In the genomic region with DNA sequence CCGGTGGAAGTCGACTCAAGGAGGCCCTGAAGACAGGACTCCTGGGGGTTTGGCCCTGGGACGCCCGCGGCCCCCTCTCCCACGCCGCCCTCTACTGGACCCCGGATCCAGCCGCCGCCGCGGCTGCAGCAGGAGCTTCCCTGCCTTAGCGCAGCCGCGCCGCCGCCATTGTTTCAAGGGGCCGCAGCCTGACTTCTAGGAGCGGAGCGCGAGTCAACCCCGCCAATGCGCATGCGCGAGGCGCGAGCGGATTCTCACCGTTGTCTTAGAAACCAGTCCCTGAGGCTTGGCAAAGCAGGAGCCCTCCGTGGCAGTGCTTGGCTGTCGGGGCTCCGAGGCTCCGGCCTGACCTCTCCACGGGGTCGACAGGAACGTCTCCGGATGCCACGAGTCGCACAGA, we compare ENCODE assay signal across 20 cellular contexts.
"Had no signal": no experiment of that assay in that cellular context is flagged by ENCODE, and none has a peak within 500 bp of the region (broad histone marks: within the 10 kb centered on the region; RNA-seq: fewer than 3 reads in every experiment).

No MANE protein-coding gene starts in this region.

- H3K27ac ChIP-seq: SJCRH30 had no signal

- H3K36me3 ChIP-seq: SJCRH30 had no signal

- H3K4me1 ChIP-seq: SJCRH30 had no signal

- H3K27me3 ChIP-seq: SJCRH30 had no signal

- FAIRE-seq: RCC 7860 had no signal

- ATAC-seq: SK-N-SH treated with all-trans-retinoic acid at 6 μM for 48 hours had no signal

- DNase-seq: KBM-7, MV-4-11, NCI-H1048, NCI-H1105, NCI-H1417, NCI-H1436 treated with DMSO at 0.1 percent for 48 hours, NCI-H1694, NCI-H187 treated with DMSO at 0.1 percent for 48 hours, NCI-H2029 treated with DMSO at 0.1 percent for 48 hours, NCI-H226, NCI-H446, NCI-H510A, NCI-H524 treated with DMSO at 0.1 percent for 48 hours, NCI-H69, NCI-H774, RPMI8226, SHP77 treated with DMSO at 0.1 percent for 48 hours, SJCRH30 had no signal

- H3K4me3 ChIP-seq: SJCRH30 had no signal
